Comparison of ENCODE assay signal across 19 cellular contexts in genomic region chr4:105417624-105418023, GRCh38. TPM values are rescaled to one million over a fixed set of nuclear protein-coding genes. Genes with fewer than 3 reads are reported as not detected.
DNase-seq lines count a peak whose midpoint lies in the region; ATAC-seq, FAIRE-seq and TF ChIP-seq lines count a peak whose summit lies in the region.
"Had no signal": no experiment of that assay in that cellular context is flagged by ENCODE, and none has a peak within 500 bp of the region (broad histone marks: within the 10 kb centered on the region; RNA-seq: fewer than 3 reads in every experiment).

No MANE protein-coding gene starts in this region.

- ATAC-seq in pancreas (peak; percentile 60 to 78 (median 68)), HG02852 (IDR thresholded peaks at IDR 0.05; ENCODE audit: unreplicated experiment) (no peak)
- ATAC-seq: SK-N-SH treated with all-trans-retinoic acid at 6 μM for 48 hours had no signal

- H3K4me1 ChIP-seq in adrenal gland (replicated peaks in 1 of 2) (no peaks in the 10 kb centered on the region), pancreas (no peaks in the 10 kb centered on the region), left ventricle myocardium inferior (no peaks in the 10 kb centered on the region)

- H3K9me3 ChIP-seq in adrenal gland (replicated peaks in 1 of 3) = no peaks in the 10 kb centered on the region
- no peaks in the 10 kb centered on the region for H3K9me3 ChIP-seq in pancreas
- no peaks in the 10 kb centered on the region for H3K9me3 ChIP-seq in left ventricle myocardium inferior (replicated peaks)

- peaks cover 0 to 7% of the 10 kb centered on the region in 2 donors for H3K36me3 ChIP-seq in adrenal gland (replicated peaks in 1 of 2)
- peaks cover 0 to 4% (median 0%) of the 10 kb centered on the region in 3 donors for H3K36me3 ChIP-seq in pancreas
- H3K36me3 ChIP-seq in left ventricle myocardium inferior = peaks cover 49% of the 10 kb centered on the region

- intact Hi-C loops in adrenal gland (cut with DNase I) (no loop called here), pancreas (cut with DNase I) (no loop called here), dorsolateral prefrontal cortex (cut with DNase I) (no loop called here), left ventricle myocardium inferior (cut with micrococcal nuclease) (no loop called here)

- TF ChIP-seq CTCF in adrenal gland (IDR thresholded peaks at IDR 0.05) = no peak
- TF ChIP-seq CTCF in fibroblast of pulmonary artery (IDR thresholded peaks at IDR 0.05; ENCODE audit: low read length, missing control alignments) = no peak
- TF ChIP-seq CTCF in pancreas (IDR thresholded peaks at IDR 0.05) = no peak
- TF ChIP-seq CTCF in dorsolateral prefrontal cortex (IDR thresholded peaks at IDR 0.05 in 54 of 56, conservative IDR thresholded peaks at IDR 0.05 in 2 of 56; ENCODE audit: low read depth in 1 of 56, partially characterized antibody in 56 of 56) = no peak
- TF ChIP-seq CTCF in left ventricle myocardium inferior (IDR thresholded peaks at IDR 0.05; ENCODE audit: borderline replicate concordance) = no peak

- no peak overlapping the region for H3K4me3 ChIP-seq in adrenal gland
- H3K4me3 ChIP-seq in fibroblast of pulmonary artery (replicated peaks; ENCODE audit: low read depth, low read length) = no peak overlapping the region
- no peak overlapping the region for H3K4me3 ChIP-seq in pancreas
- no peak overlapping the region for H3K4me3 ChIP-seq in dorsolateral prefrontal cortex
- H3K4me3 ChIP-seq in left ventricle myocardium inferior = no peak overlapping the region
- H3K4me3 ChIP-seq: PC-9 had no signal

- DNase-seq in HuH-7.5 (ENCODE audit: low spot score) = peak; percentile 42
- DNase-seq in adrenal gland = peak in 5 of 7 donors; percentile 23 to 36 (median 25)
- DNase-seq in fibroblast of pulmonary artery (ENCODE audit: low read depth) = peak; percentile 4
- DNase-seq in pancreas = no peak
- DNase-seq in dorsolateral prefrontal cortex = no peak
- no peak for DNase-seq in left ventricle myocardium inferior
- DNase-seq: DMS 273 treated with DMSO at 0.1 percent for 48 hours, GF-D8, H7, KBM-7, NCI-H1436, NCI-H2029, NCI-H2171, PC-9 had no signal

- FAIRE-seq in pancreas (lab: Jason Lieb, UNC) = no peak
- FAIRE-seq: GM12892, HTR-8/SVneo had no signal

- TF ChIP-seq POLR2A in adrenal gland (IDR thresholded peaks at IDR 0.05) = no peak

- no peak overlapping the region for H3K27ac ChIP-seq in adrenal gland
- H3K27ac ChIP-seq in pancreas = no peak overlapping the region
- H3K27ac ChIP-seq in dorsolateral prefrontal cortex = no peak overlapping the region
- H3K27ac ChIP-seq in left ventricle myocardium inferior (replicated peaks) = no peak overlapping the region
- H3K27ac ChIP-seq: C4-2B, PC-9 had no signal

- H3K27me3 ChIP-seq in adrenal gland (no peaks in the 10 kb centered on the region), pancreas (no peaks in the 10 kb centered on the region), dorsolateral prefrontal cortex (no peaks in the 10 kb centered on the region), left ventricle myocardium inferior (ENCODE audit: low read depth) (no peaks in the 10 kb centered on the region)

- 70 to 74% (median 71%) methylated on average over 5 of the region's 5 CpGs for WGBS in adrenal gland, 4 donors
- 69 to 75% methylated on average over 5 of the region's 5 CpGs for WGBS in pancreas, 2 donors

RNA-seq across cellular contexts. Expression of gene PPA2, which starts 56.2 kb away (rescaled TPM):
- total RNA-seq in adrenal gland = 100 to 1,000 TPM in 5 of 8 donors, 10 to 100 TPM in 3; 77.1 to 342 (median 124) TPM
- polyA plus RNA-seq in adrenal gland = 100 to 1,000 TPM in 1 of 3 donors, 10 to 100 TPM in 2; 61.7 to 110 (median 86.6) TPM
- 10 to 100 TPM; 25.3 to 46.0 (median 39.3) TPM for total RNA-seq in pancreas
- 10 to 100 TPM; 29.4 to 56.3 TPM for polyA plus RNA-seq in pancreas
- total RNA-seq in dorsolateral prefrontal cortex = 10 to 100 TPM; 45.7 to 98.2 (median 70.4) TPM
- 83.7 TPM for total RNA-seq in left ventricle myocardium inferior

Comparison
In these comparisons a context has a peak if more than half of its experiments do, and no peak if none do; other contexts are left out.
1. DNase-seq: peak in HuH-7.5 (single experiment), adrenal gland (5 of 7) and fibroblast of pulmonary artery (single experiment); none in pancreas (0 of 6), dorsolateral prefrontal cortex (0 of 10) and left ventricle myocardium inferior (single experiment).